ENCODE assay signal across 20 cellular contexts in the genomic region with DNA sequence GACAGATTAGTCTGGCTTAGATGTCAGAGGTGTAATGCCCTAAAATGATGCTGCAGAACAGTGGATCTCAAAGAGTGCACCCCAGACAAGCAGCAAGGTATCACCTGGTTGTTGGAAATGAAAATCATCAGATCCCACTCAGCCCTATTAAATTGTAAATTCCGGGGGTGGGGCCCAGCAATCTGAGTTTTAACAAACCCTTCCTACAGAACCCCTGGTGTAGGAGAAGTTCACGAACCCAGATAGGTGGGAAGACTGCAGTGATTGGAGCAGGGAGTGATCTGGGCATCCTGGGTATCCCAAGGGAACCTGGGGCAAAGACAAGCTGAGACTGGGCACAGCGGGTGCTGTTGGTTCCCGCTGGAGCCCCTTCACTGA. TPM values are rescaled to one million over a fixed set of nuclear protein-coding genes. Genes with fewer than 3 reads are reported as not detected.
"Had no signal": no experiment of that assay in that cellular context is flagged by ENCODE, and none has a peak within 500 bp of the region (broad histone marks: within the 10 kb centered on the region; RNA-seq: fewer than 3 reads in every experiment).

No MANE protein-coding gene starts in this region.

- DNase-seq: activated CD4-positive, alpha-beta T cell treated with anti-CD3 and anti-CD28 coated beads, Interleukin-2, amount 50 U/mL, for 4 hours; activated gamma-delta T cell; foreskin keratinocyte; kidney; naive thymus-derived CD4-positive, alpha-beta T cell; psoas muscle; stimulated activated CD4-positive, alpha-beta T cell treated with anti-CD3 and anti-CD28 coated beads, Interleukin-4, amount 100 ng/mL, for 1 hour; stomach; T1000 had no signal

- H3K9me3 Mint-ChIP-seq: endodermal cell, neural progenitor cell had no signal

- H3K4me3 ChIP-seq: cardiac muscle cell, neural progenitor cell, psoas muscle, skin epidermis, stomach, testis had no signal

- H3K27ac Mint-ChIP-seq: activated naive CD4-positive, alpha-beta T cell treated with anti-CD3 and anti-CD28 coated beads, Interleukin-2, amount 50 U/mL, for 72 hours; endodermal cell; neural progenitor cell had no signal

- H3K9ac ChIP-seq: neural progenitor cell had no signal

- H3K9me3 ChIP-seq: adrenal gland, psoas muscle, stomach, testis, upper lobe of left lung had no signal

- ATAC-seq: activated naive CD4-positive, alpha-beta T cell treated with anti-CD3 and anti-CD28 coated beads, Interleukin-2, amount 50 U/mL, for 72 hours; foreskin keratinocyte; left lobe of liver; naive thymus-derived CD4-positive, alpha-beta T cell; psoas muscle had no signal

- FAIRE-seq: kidney had no signal

- H3K27me3 ChIP-seq: adrenal gland, foreskin keratinocyte, testis, upper lobe of left lung had no signal

- H3K27ac ChIP-seq: cardiac muscle cell, epithelial cell of prostate, foreskin keratinocyte, neural progenitor cell, psoas muscle, skin epidermis, stomach, testis, upper lobe of left lung had no signal

- H3K4me3 Mint-ChIP-seq: endodermal cell; naive thymus-derived CD4-positive, alpha-beta T cell; neural progenitor cell had no signal

- H2AFZ ChIP-seq: neural progenitor cell had no signal

- H3K36me3 ChIP-seq: adrenal gland, cardiac muscle cell, neural progenitor cell, stomach, upper lobe of left lung had no signal

- H3K4me2 ChIP-seq: neural progenitor cell had no signal

- H3K36me3 Mint-ChIP-seq: neural progenitor cell had no signal

RNA-seq across cellular contexts. Expression of gene THRB, which starts 24.3 kb away (rescaled TPM):
- total RNA-seq: activated naive CD4-positive, alpha-beta T cell treated with anti-CD3 and anti-CD28 coated beads, Interleukin-2, amount 50 U/mL, for 72 hours; T-helper 1 cell treated with Interleukin-12 subunit alpha and Interleukin-12 subunit beta and Interleukin-4 antibody, amounts not matched to agents 30 ng/mL and 1 ng/mL, for 36 hours had no signal
